In genomic region chr22:38694945-38695344, GRCh38 we compare ENCODE assay signal across 18 cellular contexts. TPM values are rescaled to one million over a fixed set of nuclear protein-coding genes. Genes with fewer than 3 reads are reported as not detected.
DNase-seq lines count a peak whose midpoint lies in the region; ATAC-seq and TF ChIP-seq lines count a peak whose summit lies in the region.
"Had no signal": no experiment of that assay in that cellular context is flagged by ENCODE, and none has a peak within 500 bp of the region (broad histone marks: within the 10 kb centered on the region; RNA-seq: fewer than 3 reads in every experiment).

No MANE protein-coding gene starts in this region.

- DNase-seq in CD4-positive, CD25-positive, alpha-beta regulatory T cell: no peak
- DNase-seq in HCT116 (ENCODE audit: low read depth, low spot score) (no peak), lower lobe of right lung (no peak), foreskin fibroblast (no peak)
- no peak for DNase-seq in stimulated activated CD4-positive, alpha-beta T cell treated with anti-CD3 and anti-CD28 coated beads, Interleukin-1b, Interleukin-23, amount 100 ng/mL, for 48 hours
- DNase-seq in activated CD8-positive, alpha-beta memory T cell treated with anti-CD3 and anti-CD28 coated beads, Interleukin-2, amount 50 U/mL, for 4 hours: no peak
- DNase-seq: activated B cell treated with CpG ODN at 0.5 μM for 24 hours; effector CD4-positive, alpha-beta T cell; immature natural killer cell; NCI-H146; NCI-H510A; stimulated activated naive CD8-positive, alpha-beta T cell treated with anti-CD3 and anti-CD28 coated beads, Interleukin-15, amount 100 ng/mL, for 72 hours had no signal

- H3K27ac Mint-ChIP-seq in CD4-positive, CD25-positive, alpha-beta regulatory T cell: peak overlapping the region; percentile 1 to 79 (median 72)
- peak overlapping the region in 3 of 5 experiments; percentile 9 to 27 (median 19) for H3K27ac Mint-ChIP-seq in brain
- H3K27ac Mint-ChIP-seq: activated B cell treated with CpG ODN at 0.5 μM for 24 hours, B cell had no signal

- no TSS peak for BruUV-seq in HCT116 (replicated peaks; lab: Mats Ljungman, UMichigan)

- ATAC-seq in CD4-positive, CD25-positive, alpha-beta regulatory T cell (ENCODE audit: low read depth in 2 of 2): no peak
- ATAC-seq in HCT116 (no peak), lower lobe of right lung (peak; percentile 54 to 62), GM19328 (IDR thresholded peaks at IDR 0.05; ENCODE audit: unreplicated experiment) (no peak)
- ATAC-seq: SK-N-SH treated with all-trans-retinoic acid at 6 μM for 48 hours; stimulated activated naive CD8-positive, alpha-beta T cell treated with anti-CD3 and anti-CD28 coated beads, Interleukin-15, amount 100 ng/mL, for 72 hours had no signal

- H3K4me1 ChIP-seq in CD4-positive, CD25-positive, alpha-beta regulatory T cell (ENCODE audit: control insufficient read depth, insufficient read depth, low read length, poor library complexity, severe bottlenecking): peaks cover 44% of the 10 kb centered on the region
- H3K4me1 ChIP-seq in HCT116 (ENCODE audit: control insufficient read depth in 1 of 2, insufficient read depth in 2 of 2, low read length in 2 of 2) (peaks cover 27 to 53% of the 10 kb centered on the region in 2 experiments), lower lobe of right lung (peaks cover 68% of the 10 kb centered on the region)

- peak overlapping the region; percentile 22; the same call in 1 of the 2 replicates for H3K9ac ChIP-seq in HCT116 (ENCODE audit: low read length)
- H3K9ac ChIP-seq: KMS-11 had no signal

- no peaks in the 10 kb centered on the region for H3K9me2 ChIP-seq in HCT116 (ENCODE audit: insufficient read depth)

- H3K79me2 ChIP-seq in HCT116 (ENCODE audit: insufficient read depth, low read length): peaks cover 98% of the 10 kb centered on the region

- H3K27me3 ChIP-seq in CD4-positive, CD25-positive, alpha-beta regulatory T cell (ENCODE audit: control insufficient read depth, insufficient read depth, low read length): no peaks in the 10 kb centered on the region
- H3K27me3 ChIP-seq in HCT116 (ENCODE audit: insufficient read depth, low read length) (no peaks in the 10 kb centered on the region), lower lobe of right lung (ENCODE audit: low read depth) (no peaks in the 10 kb centered on the region)

- no peaks in the 10 kb centered on the region for H3K9me3 ChIP-seq in CD4-positive, CD25-positive, alpha-beta regulatory T cell (ENCODE audit: control insufficient read depth in 2 of 2, low read length in 2 of 2)
- no peaks in the 10 kb centered on the region for H3K9me3 ChIP-seq in HCT116 (ENCODE audit: control insufficient read depth in 1 of 2, insufficient read depth in 1 of 2, low read depth in 1 of 2, low read length in 2 of 2)
- no peaks in the 10 kb centered on the region for H3K9me3 ChIP-seq in lower lobe of right lung

- peaks cover 46 to 68% (median 54%) of the 10 kb centered on the region in 4 donors for H3K4me1 Mint-ChIP-seq in CD4-positive, CD25-positive, alpha-beta regulatory T cell
- peaks cover 86% of the 10 kb centered on the region for H3K4me1 Mint-ChIP-seq in brain

- H3K4me3 ChIP-seq in CD4-positive, CD25-positive, alpha-beta regulatory T cell (ENCODE audit: low read depth, low read length): peak overlapping the region; percentile 4
- H3K4me3 ChIP-seq in HCT116 (replicated peaks in 1 of 2; ENCODE audit: low read depth in 1 of 2, low read length in 2 of 2): no peak overlapping the region
- no peak overlapping the region for H3K4me3 ChIP-seq in lower lobe of right lung
- H3K4me3 ChIP-seq in foreskin fibroblast (ENCODE audit: low read depth in 1 of 2, low read length in 2 of 2): no peak overlapping the region

- TF ChIP-seq CTCF in HCT116 (IDR thresholded peaks at IDR 0.05 in 2 of 3, conservative IDR thresholded peaks at IDR 0.05 in 1 of 3; ENCODE audit: borderline replicate concordance in 1 of 3, insufficient read depth in 1 of 3, low read depth in 2 of 3, low read length in 2 of 3) (no peak), brain (conservative IDR thresholded peaks at IDR 0.05) (no peak), lower lobe of right lung (IDR thresholded peaks at IDR 0.05) (no peak), foreskin fibroblast (IDR thresholded peaks at IDR 0.05; ENCODE audit: low read depth, low read length) (no peak)

- TF ChIP-seq POLR2A in HCT116 (IDR thresholded peaks at IDR 0.05; ENCODE audit: borderline replicate concordance, extremely low read depth, insufficient read depth, insufficient read length): no peak

- RAD21 ChIA-PET in HCT116 (lab: Charles Lee; ENCODE audit: low non-redundant PET in 1 of 2, low total read pairs in 2 of 2, uncharacterized antibody in 2 of 2, unreplicated experiment in 2 of 2): no interaction called here

- no peaks in the 10 kb centered on the region for H3K27me3 Mint-ChIP-seq in CD4-positive, CD25-positive, alpha-beta regulatory T cell
- H3K27me3 Mint-ChIP-seq in brain: peaks cover 5% of the 10 kb centered on the region
- H3K27me3 Mint-ChIP-seq: activated B cell treated with CpG ODN at 0.5 μM for 24 hours; B cell; stimulated activated naive CD8-positive, alpha-beta T cell treated with anti-CD3 and anti-CD28 coated beads, Interleukin-15, amount 100 ng/mL, for 72 hours had no signal

- H3K27ac ChIP-seq in CD4-positive, CD25-positive, alpha-beta regulatory T cell (ENCODE audit: insufficient read depth, low read length, poor library complexity, severe bottlenecking): peak overlapping the region; percentile 36
- H3K27ac ChIP-seq in HCT116 (ENCODE audit: low read depth, low read length) (peak overlapping the region; percentile 10; the same call in 1 of the 2 replicates), lower lobe of right lung (peak overlapping the region; percentile 98)
- H3K27ac ChIP-seq: HL-60, KMS-11 had no signal

- POLR2A ChIA-PET in HCT116 (lab: Charles Lee): interaction anchor here (4.0 kb wide), 1 partner anchor 12 kb away, joined by 26 read pairs; the partner anchor contains the start of gene TOMM22

- peak overlapping the region; percentile 48 for H3K4me2 ChIP-seq in HCT116 (ENCODE audit: low read length)
- H3K4me2 ChIP-seq: KMS-11 had no signal

- no peak overlapping the region for H3K4me3 Mint-ChIP-seq in CD4-positive, CD25-positive, alpha-beta regulatory T cell
- H3K4me3 Mint-ChIP-seq in brain: peak overlapping the region in 3 of 5 experiments; percentile 30 to 47 (median 47)
- H3K4me3 Mint-ChIP-seq: activated B cell treated with CpG ODN at 0.5 μM for 24 hours, B cell, immature natural killer cell had no signal

- H3K9me3 Mint-ChIP-seq in CD4-positive, CD25-positive, alpha-beta regulatory T cell: no peaks in the 10 kb centered on the region
- H3K9me3 Mint-ChIP-seq in brain: peaks cover 0 to 4% (median 0%) of the 10 kb centered on the region in 5 experiments
- H3K9me3 Mint-ChIP-seq: activated B cell treated with CpG ODN at 0.5 μM for 24 hours; immature natural killer cell; stimulated activated naive CD8-positive, alpha-beta T cell treated with anti-CD3 and anti-CD28 coated beads, Interleukin-15, amount 100 ng/mL, for 72 hours had no signal

- H3K36me3 ChIP-seq in CD4-positive, CD25-positive, alpha-beta regulatory T cell (ENCODE audit: control insufficient read depth, insufficient read depth, low read length): peaks cover 7% of the 10 kb centered on the region
- H3K36me3 ChIP-seq in HCT116 (ENCODE audit: control insufficient read depth in 1 of 2, insufficient read depth in 2 of 2, low read length in 2 of 2): peaks cover 2 to 31% of the 10 kb centered on the region in 2 experiments; a peak in 2 of 4 replicates
- H3K36me3 ChIP-seq in lower lobe of right lung: peaks cover 26% of the 10 kb centered on the region

- H3K36me3 Mint-ChIP-seq in CD4-positive, CD25-positive, alpha-beta regulatory T cell: peaks cover 26% of the 10 kb centered on the region
- H3K36me3 Mint-ChIP-seq in brain: peaks cover 64% of the 10 kb centered on the region

- H4K20me1 ChIP-seq in HCT116 (ENCODE audit: insufficient read depth): 0 out of 2 replicates have a peak, but pooled peaks cover 7% of the 10 kb centered on the region

- H2AFZ ChIP-seq in HCT116 (ENCODE audit: low read depth, low read length, poor library complexity, severe bottlenecking): no peak overlapping the region

- intact Hi-C loops in HCT116 (cut with micrococcal nuclease): no loop called here
- intact Hi-C loops in lower lobe of right lung (cut with DNase I): no loop called here

- CTCF ChIA-PET in HCT116 (lab: Charles Lee): no interaction called here

- no peak for TF ChIP-seq RAD21 in HCT116 (IDR thresholded peaks at IDR 0.05; ENCODE audit: low read depth)

TF ChIP-seq in HCT116, 20 proteins besides CTCF, POLR2A, EP300 and RAD21:
- TF ChIP-seq EGR1 (IDR thresholded peaks at IDR 0.05; ENCODE audit: low read depth) (0 out of 2 replicates have a peak, but pooled peaks have one; percentile 14), SIN3A (IDR thresholded peaks at IDR 0.05; ENCODE audit: low read depth) (no peak), JUND (IDR thresholded peaks at IDR 0.05) (no peak)

RNA-seq across cellular contexts. Expression of gene JOSD1, which starts 5.8 kb away (rescaled TPM):
- 205 TPM for total RNA-seq in CD4-positive, CD25-positive, alpha-beta regulatory T cell
- 10 to 100 TPM in 2 of 4 donors, 1 to 10 TPM in 2; 8.7 to 12.5 (median 10.2) TPM for polyA plus RNA-seq in CD4-positive, CD25-positive, alpha-beta regulatory T cell
- total RNA-seq in HCT116 (2021; ENCODE audit: unreplicated experiment) (67.3 TPM), lower lobe of right lung (44.7 TPM)
- polyA plus RNA-seq in HCT116 (2012): 70.4 and 84.2 TPM in 2 replicates
- 45.7 TPM for polyA plus RNA-seq in brain (ENCODE audit: insufficient read depth, low read depth, low replicate concordance)

RNA-seq across cellular contexts. Expression of gene GTPBP1, which starts 10.8 kb away (rescaled TPM):
- 285 TPM for total RNA-seq in CD4-positive, CD25-positive, alpha-beta regulatory T cell
- polyA plus RNA-seq in CD4-positive, CD25-positive, alpha-beta regulatory T cell: 10 to 100 TPM; 25.4 to 29.7 (median 25.7) TPM
- total RNA-seq in HCT116 (2021; ENCODE audit: unreplicated experiment): 48.2 TPM
- 33.3 and 47.4 TPM in 2 replicates for polyA plus RNA-seq in HCT116 (2012)
- 80.4 TPM for polyA plus RNA-seq in brain (ENCODE audit: insufficient read depth, low read depth, low replicate concordance)
- 66.7 TPM for total RNA-seq in lower lobe of right lung

RNA-seq across cellular contexts. Expression of gene TOMM22, which starts 13.2 kb away (rescaled TPM):
- total RNA-seq in CD4-positive, CD25-positive, alpha-beta regulatory T cell: 58.4 TPM
- polyA plus RNA-seq in CD4-positive, CD25-positive, alpha-beta regulatory T cell: 10 to 100 TPM; 61.6 to 72.7 (median 65.7) TPM
- 136 TPM for total RNA-seq in HCT116 (2021; ENCODE audit: unreplicated experiment)
- 34.5 and 49.4 TPM in 2 replicates for polyA plus RNA-seq in HCT116 (2012)
- 72.7 TPM for polyA plus RNA-seq in brain (ENCODE audit: insufficient read depth, low read depth, low replicate concordance)
- 42.2 TPM for total RNA-seq in lower lobe of right lung

RNA-seq across cellular contexts. Expression of gene CBY1, which starts 38.5 kb away (rescaled TPM):
- total RNA-seq in CD4-positive, CD25-positive, alpha-beta regulatory T cell: 13.7 TPM
- polyA plus RNA-seq in CD4-positive, CD25-positive, alpha-beta regulatory T cell: 10 to 100 TPM in 1 of 4 donors, 1 to 10 TPM in 3; 5.0 to 11.2 (median 8.1) TPM
- total RNA-seq in HCT116 (2021; ENCODE audit: unreplicated experiment): 27.6 TPM
- 20.2 and 25.2 TPM in 2 replicates for polyA plus RNA-seq in HCT116 (2012)
- 57.4 TPM for polyA plus RNA-seq in brain (ENCODE audit: insufficient read depth, low read depth, low replicate concordance)
- 30.8 TPM for total RNA-seq in lower lobe of right lung

RNA-seq across cellular contexts. Expression of gene FAM227A, which starts 38.8 kb away (rescaled TPM):
- not detected for total RNA-seq in CD4-positive, CD25-positive, alpha-beta regulatory T cell
- polyA plus RNA-seq in CD4-positive, CD25-positive, alpha-beta regulatory T cell: not detected
- total RNA-seq in HCT116 (2021; ENCODE audit: unreplicated experiment): 3.9 TPM
- polyA plus RNA-seq in HCT116 (2012): 0.69 and 0.86 TPM in 2 replicates
- polyA plus RNA-seq in brain (ENCODE audit: insufficient read depth, low read depth, low replicate concordance): 2.1 TPM
- 3.4 TPM for total RNA-seq in lower lobe of right lung
- polyA plus RNA-seq: immature natural killer cell had no signal

Comparison
In these comparisons a context has a peak if more than half of its experiments do, and no peak if none do; other contexts are left out.
1. ATAC-seq: peak in lower lobe of right lung (2 of 2); none in CD4-positive, CD25-positive, alpha-beta regulatory T cell (0 of 2), HCT116 (single experiment) and GM19328 (single experiment).
2. H3K27ac ChIP-seq: peak in every context shown above with its lines; median percentile 98 in lower lobe of right lung; 36 in CD4-positive, CD25-positive, alpha-beta regulatory T cell; 10 in HCT116.
3. H3K4me3 Mint-ChIP-seq: peak in brain (3 of 5); none in CD4-positive, CD25-positive, alpha-beta regulatory T cell (0 of 4).